1 cellular context compared by ENCODE assay signal in genomic region chr5:78647838-78648358, GRCh38.
TF ChIP-seq lines count a peak whose summit lies in the region.

No MANE protein-coding gene starts in this region.

TF ChIP-seq in K562, 482 proteins besides CTCF, POLR2A, EP300 and RAD21 (continued from another document):
- peak; percentile 60 for TF ChIP-seq MGA (IDR thresholded peaks at IDR 0.05)
- no peak for TF ChIP-seq ZNF133 (CRISPR knock-in tag; IDR thresholded peaks at IDR 0.05)
- TF ChIP-seq CHD1 (IDR thresholded peaks at IDR 0.05; ENCODE audit: low read length), result peak; percentile 57
- TF ChIP-seq HNRNPL (IDR thresholded peaks at IDR 0.05; ENCODE audit: low read depth, low read length), result 0 out of 2 replicates have a peak, but pooled peaks have one; percentile 27
- TF ChIP-seq NBN (IDR thresholded peaks at IDR 0.05; ENCODE audit: low read depth), result no peak
- TF ChIP-seq JUND (IDR thresholded peaks at IDR 0.05; ENCODE audit: borderline replicate concordance, low read depth, low read length), result no peak
- TF ChIP-seq JUND (tag; IDR thresholded peaks at IDR 0.05; ENCODE audit: borderline replicate concordance, low read depth, low read length), result no peak
- TF ChIP-seq ZNF695 (CRISPR knock-in tag; IDR thresholded peaks at IDR 0.05), result no peak
- TF ChIP-seq MED1 (CRISPR knock-in tag; IDR thresholded peaks at IDR 0.05; ENCODE audit: borderline replicate concordance), result no peak
- TF ChIP-seq ZNF512 (tag; IDR thresholded peaks at IDR 0.05), result 0 out of 2 replicates have a peak, but pooled peaks have one; percentile 23
- no peak for TF ChIP-seq RNF2 (IDR thresholded peaks at IDR 0.05)
- 0 out of 2 replicates have a peak, but pooled peaks have one; percentile 13 for TF ChIP-seq EGR1 (conservative IDR thresholded peaks at IDR 0.05)
- peak; percentile 6; the same call in 1 of the 2 replicates for TF ChIP-seq GABPB1 (CRISPR knock-in tag; IDR thresholded peaks at IDR 0.05)
- 0 out of 2 replicates have a peak, but pooled peaks have one; percentile 13 for TF ChIP-seq NCOA6 (IDR thresholded peaks at IDR 0.05)
- TF ChIP-seq ATF2 (CRISPR knock-in tag; IDR thresholded peaks at IDR 0.05), result 0 out of 2 replicates have a peak, but pooled peaks have one; percentile 24
- TF ChIP-seq JUN (IDR thresholded peaks at IDR 0.05; ENCODE audit: borderline replicate concordance, low read depth, low read length), result no peak
- TF ChIP-seq JUN (CRISPR knock-in tag; IDR thresholded peaks at IDR 0.05; ENCODE audit: borderline replicate concordance), result 0 out of 2 replicates have a peak, but pooled peaks have one; percentile 12
- peak; percentile 30 for TF ChIP-seq CCNT2 (IDR thresholded peaks at IDR 0.05; ENCODE audit: borderline replicate concordance, extremely low read depth, insufficient read length, low read depth, low read length)
- 0 out of 4 replicates have a peak, but pooled peaks of 1 of the 2 experiments have one; percentile 32 for TF ChIP-seq FOXA3 (CRISPR knock-in tag; conservative IDR thresholded peaks at IDR 0.05 in 1 of 2, IDR thresholded peaks at IDR 0.05 in 1 of 2)
- TF ChIP-seq RHOXF2B (CRISPR knock-in tag; conservative IDR thresholded peaks at IDR 0.05), result no peak
- TF ChIP-seq KDM5B (IDR thresholded peaks at IDR 0.05; ENCODE audit: insufficient replicate concordance, low read depth, low read length), result peak; percentile 29
- TF ChIP-seq SIN3A (IDR thresholded peaks at IDR 0.05; ENCODE audit: borderline replicate concordance in 2 of 2, control insufficient read depth in 1 of 2, low read depth in 2 of 2, low read length in 2 of 2), result 0 out of 4 replicates have a peak, but pooled peaks of 1 of the 2 experiments have one; percentile 29
- TF ChIP-seq ATF1 (CRISPR knock-in tag; IDR thresholded peaks at IDR 0.05), result no peak
- TF ChIP-seq ATF1 (tag; IDR thresholded peaks at IDR 0.05), result no peak
- peak; percentile 44; the same call in 1 of the 2 replicates for TF ChIP-seq TFAP4 (CRISPR knock-in tag; IDR thresholded peaks at IDR 0.05; ENCODE audit: borderline replicate concordance)
- 0 out of 2 replicates have a peak, but pooled peaks have one; percentile 24 for TF ChIP-seq ATF7 (IDR thresholded peaks at IDR 0.05)
- no peak for TF ChIP-seq ZNF140 (CRISPR knock-in tag; IDR thresholded peaks at IDR 0.05)
- TF ChIP-seq TBP (optimal IDR thresholded peaks at IDR 0.05; ENCODE audit: low read depth, low read length), result peak; percentile 6
- TF ChIP-seq CREB3 (tag; conservative IDR thresholded peaks at IDR 0.05; ENCODE audit: low read depth), result no peak
- TF ChIP-seq CTBP1 (IDR thresholded peaks at IDR 0.05; ENCODE audit: borderline replicate concordance), result peak; percentile 48; the same call in 1 of the 2 replicates
- TF ChIP-seq RB1 (IDR thresholded peaks at IDR 0.05; ENCODE audit: low read depth), result peak; percentile 63; the same call in 1 of the 2 replicates
- TF ChIP-seq NRF1 (conservative IDR thresholded peaks at IDR 0.05 in 1 of 2, IDR thresholded peaks at IDR 0.05 in 1 of 2), result peak in 1 of 2 experiments; percentile 36; a peak in 1 of 4 replicates
- TF ChIP-seq RCOR1 (IDR thresholded peaks at IDR 0.05; ENCODE audit: borderline replicate concordance in 1 of 2, low read depth in 2 of 2, low read length in 2 of 2), result peak in 1 of 2 experiments; percentile 3; a peak in 1 of 4 replicates
- no peak for TF ChIP-seq BRCA1 (IDR thresholded peaks at IDR 0.05)
- peak; percentile 64; the same call in 1 of the 2 replicates for TF ChIP-seq BRCA1 (CRISPR knock-in tag; IDR thresholded peaks at IDR 0.05)
